ENCODE assay signal across 15 cellular contexts in genomic region chr17:49574283-49574892, GRCh38. TPM values are rescaled to one million over a fixed set of nuclear protein-coding genes. Genes with fewer than 3 reads are reported as not detected.
DNase-seq lines count a peak whose midpoint lies in the region; ATAC-seq and TF ChIP-seq lines count a peak whose summit lies in the region.
"Had no signal": no experiment of that assay in that cellular context is flagged by ENCODE, and none has a peak within 500 bp of the region (broad histone marks: within the 10 kb centered on the region; RNA-seq: fewer than 3 reads in every experiment).

No MANE protein-coding gene starts in this region.

- H3K27ac Mint-ChIP-seq in T-cell: no peak overlapping the region
- H3K27ac Mint-ChIP-seq: stimulated activated memory B cell treated with anti-CD40 and anti-IgM and Interleukin-4, amounts not matched to agents 10 μg/mL and 1 μg/mL and 100 μg/mL, for 72 hours had no signal

- H3K4me3 ChIP-seq in gastroesophageal sphincter: no peak overlapping the region

- H3K36me3 Mint-ChIP-seq in T-cell: no peaks in the 10 kb centered on the region
- H3K36me3 Mint-ChIP-seq: naive B cell; stimulated activated memory B cell treated with anti-CD40 and anti-IgM and Interleukin-4, amounts not matched to agents 10 μg/mL and 1 μg/mL and 100 μg/mL, for 72 hours had no signal

- DNase-seq in Ammon's horn (ENCODE audit: low spot score): peak; percentile 65
- DNase-seq in NCI-H1694 (lab: John Stamatoyannopoulos, UW): peak; percentile 52
- peak in 8 of 10 donors; percentile 34 to 92 (median 57) for DNase-seq in posterior cingulate gyrus
- no peak for DNase-seq in T-cell
- no peak for DNase-seq in stimulated activated CD4-positive, alpha-beta T cell treated with anti-CD3 and anti-CD28 coated beads, Interleukin-12 subunit alpha, Interleukin-12 subunit beta, amount 100 ng/mL, for 4 hours
- no peak for DNase-seq in SW 1271 (lab: John Stamatoyannopoulos, UW)
- DNase-seq: activated gamma-delta T cell treated with Interleukin-2 at 50 U/mL for 16 hours, GOT3, naive B cell, NCI-H1436 treated with DMSO at 0.1 percent for 48 hours had no signal

- no peak for TF ChIP-seq EP300 in gastroesophageal sphincter (IDR thresholded peaks at IDR 0.05)

- CTCF ChIA-PET in T-cell (lab: Charles Lee): interaction anchor here in 1 of 2 donors (0.6 kb wide), 2 partner anchors 44 to 140 kb away, joined by 3 to 4 read pairs; no protein-coding TSS in a partner anchor

- H3K4me3 Mint-ChIP-seq in T-cell: no peak overlapping the region

- TF ChIP-seq CTCF in gastroesophageal sphincter (IDR thresholded peaks at IDR 0.05): no peak

- no peak for TF ChIP-seq POLR2A in gastroesophageal sphincter (IDR thresholded peaks at IDR 0.05)

- peaks cover 12 to 19% (median 14%) of the 10 kb centered on the region in 3 donors for H3K4me1 Mint-ChIP-seq in T-cell

- H3K9me3 ChIP-seq in gastroesophageal sphincter: no peaks in the 10 kb centered on the region

- no CpG with 5 or more reads among the region's 13 CpGs for WGBS in gastroesophageal sphincter (ENCODE audit: low coverage in 1 of 2), 2 donors

- peaks cover 31 to 65% of the 10 kb centered on the region in 2 donors for H3K27me3 Mint-ChIP-seq in T-cell

- intact Hi-C loops in posterior cingulate gyrus (cut with DNase I): no loop called here

- POLR2A ChIA-PET in T-cell (lab: Charles Lee): interaction anchor here in 1 of 2 donors (0.6 kb wide), 1 partner anchor 29 kb away, joined by 4 read pairs; no protein-coding TSS in a partner anchor

- no peaks in the 10 kb centered on the region for H3K9me3 Mint-ChIP-seq in T-cell
- H3K9me3 Mint-ChIP-seq: naive B cell; stimulated activated memory B cell treated with anti-CD40 and anti-IgM and Interleukin-4, amounts not matched to agents 10 μg/mL and 1 μg/mL and 100 μg/mL, for 72 hours had no signal

- peaks cover 0 to 4% of the 10 kb centered on the region in 2 donors for H3K36me3 ChIP-seq in gastroesophageal sphincter

- peaks cover 0 to 72% (median 20%) of the 10 kb centered on the region in 3 donors for H3K4me1 ChIP-seq in gastroesophageal sphincter

- ATAC-seq in gastroesophageal sphincter: no peak
- ATAC-seq in T-cell (replicated peaks in 1 of 4): no peak
- ATAC-seq in HG02884 (IDR thresholded peaks at IDR 0.05; ENCODE audit: unreplicated experiment): no peak
- ATAC-seq: sciatic nerve; stimulated activated memory B cell treated with anti-CD40 and anti-IgM and Interleukin-4, amounts not matched to agents 10 μg/mL and 1 μg/mL and 100 μg/mL, for 72 hours had no signal

- H3K27me3 ChIP-seq in gastroesophageal sphincter: no peaks in the 10 kb centered on the region

- peak overlapping the region; percentile 65 to 93 (median 88) for H3K27ac ChIP-seq in gastroesophageal sphincter

RNA-seq across cellular contexts. Expression of gene NXPH3, which starts 1.3 kb away (rescaled TPM):
- 10 to 100 TPM; 24.4 to 26.4 (median 25.0) TPM for total RNA-seq in gastroesophageal sphincter
- not detected for total RNA-seq in T-cell
- total RNA-seq: NCI-H460 had no signal

Comparison
In these comparisons a context has a peak if more than half of its experiments do, and no peak if none do; other contexts are left out.
1. DNase-seq: peak in Ammon's horn (single experiment), NCI-H1694 (single experiment) and posterior cingulate gyrus (8 of 10); none in T-cell (0 of 34), stimulated activated CD4-positive, alpha-beta T cell treated with anti-CD3 and anti-CD28 coated beads, Interleukin-12 subunit alpha, Interleukin-12 subunit beta, amount 100 ng/mL, for 4 hours (single experiment) and SW 1271 (0 of 2).
2. RNA of gene NXPH3, which starts 1.3 kb away (total RNA-seq): 24.4 to 26.4 TPM in gastroesophageal sphincter; not detected in T-cell; every median in the first group is over 10 times any median in the second.